8 cellular contexts compared by ENCODE assay signal in genomic region chr16:47144559-47144877, GRCh38. TPM values are rescaled to one million over a fixed set of nuclear protein-coding genes. Genes with fewer than 3 reads are reported as not detected.
DNase-seq lines count a peak whose midpoint lies in the region; ATAC-seq, FAIRE-seq and TF ChIP-seq lines count a peak whose summit lies in the region.

No MANE protein-coding gene starts in this region.

- peak overlapping the region; percentile 23 for H3K9ac ChIP-seq in HepG2 (ENCODE audit: insufficient read depth, low read depth, low read length)

- BruUV-seq in HepG2 (replicated peaks; lab: Mats Ljungman, UMichigan) = no TSS peak

- 54% methylated on average over 3 of the region's 10 CpGs for WGBS in HepG2 (ENCODE audit: low lambda C conversion rate)
- 15 to 24% methylated on average over 10 of the region's 10 CpGs for WGBS in upper lobe of left lung, 2 donors

- H3K79me2 ChIP-seq in HepG2 (ENCODE audit: insufficient read depth, low read length) = no peaks in the 10 kb centered on the region

- H3K4me3 ChIP-seq in ascending aorta = peak overlapping the region; percentile 44 to 77
- H3K4me3 ChIP-seq in HepG2 (replicated peaks in 1 of 3; ENCODE audit: insufficient read depth in 1 of 3, low read depth in 2 of 3, low read length in 3 of 3) = peak overlapping the region in 2 of 3 experiments; percentile 54 to 75; a peak in 5 of 6 replicates
- peak overlapping the region in 3 of 4 donors; percentile 64 to 70 (median 67) for H3K4me3 ChIP-seq in upper lobe of left lung

- no peak for TF ChIP-seq RAD21 in HepG2 (CRISPR knock-in tag; IDR thresholded peaks at IDR 0.05)

- H3K27ac Mint-ChIP-seq in activated T-cell treated with anti-CD3 and anti-CD28 coated beads, Interleukin-2, amount 50 U/mL, for 24 hours = peak overlapping the region; percentile 73

- H3K27me3 Mint-ChIP-seq in activated T-cell treated with anti-CD3 and anti-CD28 coated beads, Interleukin-2, amount 50 U/mL, for 24 hours = peaks cover 41% of the 10 kb centered on the region

- H3K9me3 Mint-ChIP-seq in activated T-cell treated with anti-CD3 and anti-CD28 coated beads, Interleukin-2, amount 50 U/mL, for 24 hours = no peaks in the 10 kb centered on the region

- peaks cover 27% of the 10 kb centered on the region for H3K4me1 Mint-ChIP-seq in activated T-cell treated with anti-CD3 and anti-CD28 coated beads, Interleukin-2, amount 50 U/mL, for 24 hours (ENCODE audit: low read depth)

- DNase-seq in activated T-cell treated with anti-CD3 and anti-CD28 coated beads, Interleukin-2, amount 50 U/mL, for 24 hours = no peak
- no peak for DNase-seq in activated T-cell treated with anti-CD3 and anti-CD28 coated beads, Interleukin-2, amount 50 U/mL, for 48 hours
- no peak for DNase-seq in ascending aorta (ENCODE audit: low spot score in 2 of 2)
- DNase-seq in HepG2 (ENCODE audit: low spot score) = no peak
- DNase-seq in upper lobe of left lung = no peak
- DNase-seq in stimulated activated naive CD4-positive, alpha-beta T cell (lab: John Stamatoyannopoulos, UW) = no peak
- DNase-seq in NCI-H187 treated with DMSO at 0.1 percent for 48 hours (lab: John Stamatoyannopoulos, UW) = no peak

- H3K36me3 ChIP-seq in ascending aorta (no peaks in the 10 kb centered on the region), HepG2 (replicated peaks in 1 of 2; ENCODE audit: control insufficient read depth in 1 of 2, insufficient read depth in 2 of 2, low read length in 2 of 2) (no peaks in the 10 kb centered on the region), upper lobe of left lung (no peaks in the 10 kb centered on the region)

- no peak overlapping the region for H2AFZ ChIP-seq in HepG2 (ENCODE audit: low read length)

- H3K27me3 ChIP-seq in ascending aorta (no peaks in the 10 kb centered on the region), HepG2 (ENCODE audit: control insufficient read depth in 1 of 2, insufficient read depth in 2 of 2, low read length in 2 of 2) (peaks cover 1 to 26% of the 10 kb centered on the region in 2 experiments; a peak in 3 of 5 replicates), upper lobe of left lung (peaks cover 0 to 7% (median 0%) of the 10 kb centered on the region in 4 donors)

- POLR2A ChIA-PET in HepG2 (lab: Yijun Ruan, JAX) = interaction anchor here (2.3 kb wide), 1 partner anchor 1021 kb away, joined by 8 read pairs; no protein-coding TSS in a partner anchor

- peak overlapping the region; percentile 91 for H3K4me2 ChIP-seq in HepG2 (ENCODE audit: low read depth, low read length)

- H4K20me1 ChIP-seq in HepG2 (ENCODE audit: insufficient read depth, low read length) = no peaks in the 10 kb centered on the region

- H3K36me3 Mint-ChIP-seq in activated T-cell treated with anti-CD3 and anti-CD28 coated beads, Interleukin-2, amount 50 U/mL, for 24 hours (ENCODE audit: low read depth) = peaks cover 3% of the 10 kb centered on the region

- ATAC-seq in HepG2 = peak; percentile 18
- peak; percentile 1 to 19 for ATAC-seq in upper lobe of left lung (ENCODE audit: low FRiP score in 2 of 2)
- ATAC-seq in HG03378 (IDR thresholded peaks at IDR 0.05; ENCODE audit: unreplicated experiment) = no peak

- H3K9me3 ChIP-seq in ascending aorta = no peaks in the 10 kb centered on the region
- no peaks in the 10 kb centered on the region for H3K9me3 ChIP-seq in HepG2 (ENCODE audit: low read length)
- H3K9me3 ChIP-seq in upper lobe of left lung = no peaks in the 10 kb centered on the region

- TF ChIP-seq EP300 in HepG2 (IDR thresholded peaks at IDR 0.05; ENCODE audit: low read depth in 2 of 2, low read length in 2 of 2) = no peak
- TF ChIP-seq EP300 in HepG2 (CRISPR knock-in tag; IDR thresholded peaks at IDR 0.05; ENCODE audit: borderline replicate concordance) = no peak
- no peak for TF ChIP-seq EP300 in upper lobe of left lung (IDR thresholded peaks at IDR 0.05)

- TF ChIP-seq POLR2A in HepG2 (IDR thresholded peaks at IDR 0.05; ENCODE audit: insufficient read depth in 1 of 2, low read depth in 2 of 2, low read length in 2 of 2) (no peak), upper lobe of left lung (IDR thresholded peaks at IDR 0.05) (no peak)

- in situ Hi-C loops in HepG2 (cut with HindIII; ENCODE audit: extremely low pct_ligation_motif_present, low pct_unique_long_range_greater_than_20kb) = loop anchor here (5.0 to 10.0 kb wide), 3 partner anchors 107 to 1018 kb away; no protein-coding TSS in a partner anchor

- TF ChIP-seq CTCF in ascending aorta (IDR thresholded peaks at IDR 0.05) = no peak
- no peak for TF ChIP-seq CTCF in HepG2 (CRISPR knock-in tag; IDR thresholded peaks at IDR 0.05)
- TF ChIP-seq CTCF in upper lobe of left lung (IDR thresholded peaks at IDR 0.05) = no peak

- H3K27ac ChIP-seq in ascending aorta = no peak overlapping the region
- no peak overlapping the region for H3K27ac ChIP-seq in HepG2 (ENCODE audit: extremely low read length, insufficient read depth, low read length)
- peak overlapping the region in 1 of 4 donors; percentile 80 for H3K27ac ChIP-seq in upper lobe of left lung

- intact Hi-C loops in ascending aorta (cut with DNase I) (loop anchor here (5.0 kb wide), 2 partner anchors 107 to 1478 kb away; no protein-coding TSS in a partner anchor), HepG2 (cut with micrococcal nuclease; ENCODE audit: unreplicated experiment) (loop anchor here (5.0 kb wide), 3 partner anchors 92 to 898 kb away; partner anchors contain the start of genes ITFG1 and PHKB)

- FAIRE-seq in HepG2 (lab: Jason Lieb, UNC) = no peak

- peaks cover 9% of the 10 kb centered on the region in 2 donors for H3K4me1 ChIP-seq in ascending aorta
- H3K4me1 ChIP-seq in HepG2 (ENCODE audit: insufficient read depth, low read length) = peaks cover 21% of the 10 kb centered on the region
- H3K4me1 ChIP-seq in upper lobe of left lung = peaks cover 0 to 33% (median 20%) of the 10 kb centered on the region in 4 donors

- peak overlapping the region; percentile 62 for H3K4me3 Mint-ChIP-seq in activated T-cell treated with anti-CD3 and anti-CD28 coated beads, Interleukin-2, amount 50 U/mL, for 24 hours

- CTCF ChIA-PET in HepG2 (lab: Yijun Ruan, JAX; ENCODE audit: low intra/inter-chr PET ratio, low total read pairs) = interaction anchor here (1.3 to 2.3 kb wide), 4 partner anchors 107 to 1020 kb away, joined by 4 to 21 read pairs (median 10); partner anchors contain the start of gene ABCC12

TF ChIP-seq in HepG2, 621 proteins besides CTCF, POLR2A, EP300 and RAD21 (continues in another document):
- TF ChIP-seq ZNF784 (CRISPR knock-in tag; IDR thresholded peaks at IDR 0.05; ENCODE audit: borderline replicate concordance) = no peak
- 0 out of 2 replicates have a peak, but pooled peaks have one; percentile 8 for TF ChIP-seq MEIS2 (CRISPR knock-in tag; IDR thresholded peaks at IDR 0.05)
- TF ChIP-seq THYN1 (CRISPR knock-in tag; IDR thresholded peaks at IDR 0.05; ENCODE audit: borderline replicate concordance, low read depth) = no peak
- TF ChIP-seq SIX1 (CRISPR knock-in tag; IDR thresholded peaks at IDR 0.05; ENCODE audit: borderline replicate concordance) = no peak
- no peak for TF ChIP-seq ZNF143 (CRISPR knock-in tag; IDR thresholded peaks at IDR 0.05)
- TF ChIP-seq ZNF329 (CRISPR knock-in tag; IDR thresholded peaks at IDR 0.05; ENCODE audit: low read depth) = no peak
- TF ChIP-seq ZSCAN20 (CRISPR knock-in tag; IDR thresholded peaks at IDR 0.05; ENCODE audit: borderline replicate concordance) = no peak
- TF ChIP-seq HOXA3 (CRISPR knock-in tag; IDR thresholded peaks at IDR 0.05) = no peak

RNA-seq across cellular contexts. Expression of gene NETO2, which starts 0.8 kb away (rescaled TPM):
- total RNA-seq in ascending aorta (5.9 TPM), HepG2 (2016; rRNA removed; fragmentation: Illumina TruSeq; extraction: Trizol) (8.2 and 8.4 TPM in 2 replicates), upper lobe of left lung (10 to 100 TPM in 2 of 6 donors, 1 to 10 TPM in 4; 1.0 to 13.7 (median 7.2) TPM)
- 10.1 and 13.7 TPM in 2 replicates for total RNA-seq in HepG2 (2016; cell fraction: cytosol; rRNA removed; fragmentation: Illumina TruSeq; extraction: Trizol; ENCODE audit: low read depth)
- 9.0 and 9.7 TPM in 2 replicates for total RNA-seq in HepG2 (2016; cell fraction: insoluble cytoplasmic fraction; rRNA removed; fragmentation: Illumina TruSeq; extraction: Trizol)
- total RNA-seq in HepG2 (2016; cell fraction: membrane; rRNA removed; fragmentation: Illumina TruSeq; extraction: Trizol) = 14.2 and 14.7 TPM in 2 replicates
- 5.9 and 8.3 TPM in 2 replicates for total RNA-seq in HepG2 (2016; cell fraction: nucleus; rRNA removed; fragmentation: Illumina TruSeq; extraction: Trizol)
- 13.5 and 14.7 TPM in 2 replicates for polyA plus RNA-seq in HepG2 (2011; rRNA removed)
- polyA plus RNA-seq in HepG2 (2011; cell fraction: cytosol; rRNA removed) = 9.7 and 15.2 TPM in 2 replicates
- polyA plus RNA-seq in HepG2 (2011; cell fraction: nucleus; rRNA removed) = 6.9 and 10.2 TPM in 2 replicates
- polyA plus RNA-seq in HepG2 (2012) = 5.7 and 6.6 TPM in 2 replicates
- polyA plus RNA-seq in HepG2 (2016; cell fraction: cytosol; fragmentation: Illumina TruSeq; extraction: Trizol; ENCODE audit: low read depth) = 5.3 and 5.4 TPM in 2 replicates
- 9.6 and 9.9 TPM in 2 replicates for polyA plus RNA-seq in HepG2 (2016; cell fraction: insoluble cytoplasmic fraction; fragmentation: Illumina TruSeq; extraction: Trizol; ENCODE audit: low read depth)
- 11.5 and 11.7 TPM in 2 replicates for polyA plus RNA-seq in HepG2 (2016; cell fraction: membrane; fragmentation: Illumina TruSeq; extraction: Trizol; ENCODE audit: low read depth)
- polyA plus RNA-seq in HepG2 (2016; cell fraction: nucleus; fragmentation: Illumina TruSeq; extraction: Trizol; ENCODE audit: insufficient read depth, low read depth) = 10.0 and 11.2 TPM in 2 replicates
- 7.6 and 52.8 TPM in 2 replicates for polyA minus RNA-seq in HepG2 (2011; rRNA and poly(A)+ RNA removed; ENCODE audit: low replicate concordance)
- 7.3 and 8.3 TPM in 2 replicates for polyA minus RNA-seq in HepG2 (2011; cell fraction: cytosol; rRNA and poly(A)+ RNA removed)
- polyA minus RNA-seq in HepG2 (2011; cell fraction: nucleus; rRNA and poly(A)+ RNA removed) = 5.5 and 7.8 TPM in 2 replicates
